ENCODE assay signal across 13 cellular contexts in genomic region chr1:160340866-160341265, GRCh38. TPM values are rescaled to one million over a fixed set of nuclear protein-coding genes. Genes with fewer than 3 reads are reported as not detected.
DNase-seq lines count a peak whose midpoint lies in the region; ATAC-seq, FAIRE-seq and TF ChIP-seq lines count a peak whose summit lies in the region.
"Had no signal": no experiment of that assay in that cellular context is flagged by ENCODE, and none has a peak within 500 bp of the region (broad histone marks: within the 10 kb centered on the region; RNA-seq: fewer than 3 reads in every experiment).

No MANE protein-coding gene starts in this region.

- H3K4me1 ChIP-seq in DOHH2 (ENCODE audit: control insufficient read depth, low read length) (peaks cover 30% of the 10 kb centered on the region), PC-3 (ENCODE audit: insufficient read depth, low read length) (peaks cover 21% of the 10 kb centered on the region), endothelial cell of umbilical vein (ENCODE audit: control insufficient read depth, extremely low read depth, insufficient read depth, low read length) (peaks cover 36% of the 10 kb centered on the region), neuron (ENCODE audit: insufficient read depth, low read length) (peaks cover 26% of the 10 kb centered on the region), neuronal stem cell (ENCODE audit: control insufficient read depth in 2 of 2, insufficient read depth in 1 of 2, low read depth in 1 of 2, low read length in 2 of 2) (peaks cover 4 to 7% of the 10 kb centered on the region in 2 donors)

- no peak overlapping the region for H2BK15ac ChIP-seq in neuronal stem cell (ENCODE audit: low read length)

- CTCF ChIA-PET in PC-3 (lab: Charles Lee) (no interaction called here), endothelial cell of umbilical vein (lab: Charles Lee) (interaction anchor here (1.4 kb wide), 1 partner anchor 31 kb away, joined by 3 read pairs; no protein-coding TSS in a partner anchor)

- FAIRE-seq in endothelial cell of umbilical vein (lab: Jason Lieb, UNC): no peak
- FAIRE-seq: G401.6 had no signal

- no peaks in the 10 kb centered on the region for H3K9me3 ChIP-seq in DOHH2 (ENCODE audit: control insufficient read depth, insufficient read depth, low read length)
- H3K9me3 ChIP-seq in PC-3 (ENCODE audit: low read length): no peaks in the 10 kb centered on the region
- no peaks in the 10 kb centered on the region for H3K9me3 ChIP-seq in endothelial cell of umbilical vein (replicated peaks; ENCODE audit: control insufficient read depth, insufficient read depth, low read length)
- no peaks in the 10 kb centered on the region for H3K9me3 ChIP-seq in neuron (ENCODE audit: low read length)
- no peaks in the 10 kb centered on the region for H3K9me3 ChIP-seq in neuronal stem cell (replicated peaks in 1 of 2; ENCODE audit: control insufficient read depth in 2 of 2, insufficient read depth in 1 of 2, low read depth in 1 of 2, low read length in 2 of 2)

- H3K9ac ChIP-seq in PC-3 (ENCODE audit: low read length) (no peak overlapping the region), endothelial cell of umbilical vein (replicated peaks; ENCODE audit: extremely low read depth, insufficient read depth, low read length) (no peak overlapping the region), neuronal stem cell (ENCODE audit: low read depth, low read length, poor library complexity) (no peak overlapping the region)

- TF ChIP-seq CTCF in DOHH2 (IDR thresholded peaks at IDR 0.05; ENCODE audit: low read depth, low read length, poor library complexity, severe bottlenecking): no peak
- no peak for TF ChIP-seq CTCF in PC-3 (conservative IDR thresholded peaks at IDR 0.05; ENCODE audit: low read depth, low read length)
- TF ChIP-seq CTCF in endothelial cell of umbilical vein (IDR thresholded peaks at IDR 0.05; ENCODE audit: extremely low read depth in 1 of 2, insufficient read depth in 1 of 2, low read depth in 1 of 2, low read length in 2 of 2): no peak

- no peak overlapping the region for H4K91ac ChIP-seq in neuronal stem cell (ENCODE audit: low read depth, low read length, poor library complexity)

- no peak overlapping the region for H3K27ac ChIP-seq in DOHH2 (ENCODE audit: low read depth, low read length)
- no peak overlapping the region for H3K27ac ChIP-seq in PC-3 (ENCODE audit: low read length)
- H3K27ac ChIP-seq in endothelial cell of umbilical vein (ENCODE audit: insufficient read depth, low read depth, low read length): no peak overlapping the region
- H3K27ac ChIP-seq in neuronal stem cell (replicated peaks; ENCODE audit: low read length): no peak overlapping the region
- H3K27ac ChIP-seq: cardiac muscle cell had no signal

- H3K9me2 ChIP-seq in DOHH2 (replicated peaks; ENCODE audit: control insufficient read depth, low read length) (no peaks in the 10 kb centered on the region), PC-3 (replicated peaks; ENCODE audit: low read length) (no peaks in the 10 kb centered on the region)

- no peak for TF ChIP-seq POLR2A in endothelial cell of umbilical vein (IDR thresholded peaks at IDR 0.05; ENCODE audit: low read depth, low read length)

- H4K20me1 ChIP-seq in DOHH2 (ENCODE audit: control insufficient read depth, insufficient read depth, low read depth, low read length): peaks cover 4% of the 10 kb centered on the region; the same call in 1 of the 2 replicates
- H4K20me1 ChIP-seq in PC-3 (ENCODE audit: low read length): peaks cover 23% of the 10 kb centered on the region
- peaks cover 3% of the 10 kb centered on the region for H4K20me1 ChIP-seq in endothelial cell of umbilical vein (replicated peaks; ENCODE audit: control insufficient read depth, extremely low read depth, insufficient read depth, low read length)

- no peak overlapping the region for H2BK120ac ChIP-seq in neuronal stem cell (ENCODE audit: low read depth, low read length)

- no peak overlapping the region for H2AFZ ChIP-seq in PC-3 (ENCODE audit: low read length)
- no peak overlapping the region for H2AFZ ChIP-seq in endothelial cell of umbilical vein (ENCODE audit: low read depth, low read length)
- H2AFZ ChIP-seq in neuron (ENCODE audit: low read depth, low read length): no peak overlapping the region
- no peak overlapping the region for H2AFZ ChIP-seq in neuronal stem cell (ENCODE audit: low read length)

- intact Hi-C loops in PC-3 (cut with micrococcal nuclease) (no loop called here), endothelial cell of umbilical vein (cut with micrococcal nuclease) (loop anchor here (5.0 kb wide), 2 partner anchors 34 to 134 kb away; partner anchors contain the start of gene PEA15)

- no peak overlapping the region for H3K14ac ChIP-seq in neuronal stem cell (ENCODE audit: low read length)

- no peaks in the 10 kb centered on the region for H3F3A ChIP-seq in DOHH2 (ENCODE audit: control insufficient read depth, insufficient read depth)
- H3F3A ChIP-seq in PC-3 (ENCODE audit: low read length, unreplicated experiment): no peaks in the 10 kb centered on the region

- no peak overlapping the region for H2BK12ac ChIP-seq in neuronal stem cell (ENCODE audit: low read length)

- H3K4me3 ChIP-seq in DOHH2 (ENCODE audit: low read length) (peak overlapping the region; percentile 88), PC-3 (ENCODE audit: low read length) (peak overlapping the region; percentile 86; the same call in 1 of the 2 replicates), endothelial cell of umbilical vein (replicated peaks in 1 of 3; ENCODE audit: insufficient read depth in 1 of 3, low read depth in 1 of 3, low read length in 3 of 3) (peak overlapping the region in 1 of 3 experiments; percentile 21), neuron (ENCODE audit: low read length) (peak overlapping the region; percentile 24), neuronal stem cell (ENCODE audit: low read length in 2 of 2) (no peak overlapping the region)

- H3K4ac ChIP-seq in neuronal stem cell (ENCODE audit: low read length): no peak overlapping the region

- POLR2A ChIA-PET in PC-3 (lab: Charles Lee; ENCODE audit: unreplicated experiment): no interaction called here
- POLR2A ChIA-PET in endothelial cell of umbilical vein (lab: Charles Lee): no interaction called here

- no peak overlapping the region for H4K8ac ChIP-seq in neuronal stem cell (ENCODE audit: low read depth, low read length)

- no peaks in the 10 kb centered on the region for H3K27me3 ChIP-seq in DOHH2 (ENCODE audit: control insufficient read depth, low read length)
- no peaks in the 10 kb centered on the region for H3K27me3 ChIP-seq in PC-3 (ENCODE audit: low read length)
- H3K27me3 ChIP-seq in endothelial cell of umbilical vein (ENCODE audit: control insufficient read depth in 2 of 2, insufficient read depth in 2 of 2, low read length in 2 of 2): no peaks in the 10 kb centered on the region
- no peaks in the 10 kb centered on the region for H3K27me3 ChIP-seq in neuron (ENCODE audit: insufficient read depth, low read length)
- no peaks in the 10 kb centered on the region for H3K27me3 ChIP-seq in neuronal stem cell (ENCODE audit: control insufficient read depth in 3 of 3, insufficient read depth in 3 of 3, low read depth in 1 of 3, low read length in 3 of 3)
- H3K27me3 ChIP-seq: cardiac muscle cell had no signal

- no peak overlapping the region for H2BK5ac ChIP-seq in neuronal stem cell (ENCODE audit: low read length)

- H3K23ac ChIP-seq in neuronal stem cell (ENCODE audit: low read depth, low read length, poor library complexity): no peak overlapping the region

- H2AK5ac ChIP-seq in neuronal stem cell (ENCODE audit: low read depth, low read length): no peak overlapping the region

- H3K4me2 ChIP-seq in DOHH2 (ENCODE audit: low read length) (peak overlapping the region; percentile 58), PC-3 (ENCODE audit: low read length) (peak overlapping the region; percentile 89), endothelial cell of umbilical vein (ENCODE audit: insufficient read depth, low read length) (peak overlapping the region; percentile 78), neuronal stem cell (ENCODE audit: insufficient read depth, low read length, poor library complexity, severe bottlenecking) (no peak overlapping the region)

- no peak overlapping the region for H3K18ac ChIP-seq in neuronal stem cell (ENCODE audit: low read length)

- ATAC-seq in PC-3: no peak

- dilution Hi-C loops in endothelial cell of umbilical vein (cut with MboI; ENCODE audit: extremely low pct_ligation_motif_present, low sequenced_read_pairs): no loop called here

- no peak for DNase-seq in PC-3
- DNase-seq in endothelial cell of umbilical vein (ENCODE audit: low read depth, low spot score): no peak
- no peak for DNase-seq in neuronal stem cell (ENCODE audit: low spot score)
- DNase-seq in SHP77 (lab: John Stamatoyannopoulos, UW): no peak
- DNase-seq in NK-92 (lab: John Stamatoyannopoulos, UW; ENCODE audit: unreplicated experiment): no peak
- DNase-seq: activated CD4-positive, alpha-beta T cell treated with anti-CD3 and anti-CD28 coated beads, Interleukin-2, amount 50 U/mL, for 1 hour; NCI-H2081; occipital lobe had no signal

- H3K36me3 ChIP-seq in DOHH2 (ENCODE audit: control insufficient read depth, low read length): peaks cover 80% of the 10 kb centered on the region
- H3K36me3 ChIP-seq in PC-3 (ENCODE audit: low read depth, low read length): peaks cover 38% of the 10 kb centered on the region
- peaks cover 6 to 16% of the 10 kb centered on the region in 2 experiments for H3K36me3 ChIP-seq in endothelial cell of umbilical vein (ENCODE audit: control insufficient read depth in 2 of 2, extremely low read depth in 1 of 2, insufficient read depth in 2 of 2, low read length in 2 of 2)
- peaks cover 42% of the 10 kb centered on the region for H3K36me3 ChIP-seq in neuron (ENCODE audit: insufficient read depth, low read length)
- H3K36me3 ChIP-seq in neuronal stem cell (replicated peaks in 1 of 2; ENCODE audit: control insufficient read depth in 2 of 2, insufficient read depth in 2 of 2, low read length in 2 of 2): peaks cover 9 to 68% of the 10 kb centered on the region in 2 donors

- no CpG with 5 or more reads among the region's 2 CpGs for WGBS in neuronal stem cell (ENCODE audit: extremely low coverage in 2 of 2, insufficient read length in 2 of 2, insufficient replicate concordance in 1 of 2), 2 donors

- peaks cover 5% of the 10 kb centered on the region for H3K79me1 ChIP-seq in neuronal stem cell (ENCODE audit: low read depth, low read length)

- no peaks in the 10 kb centered on the region for H3K9me1 ChIP-seq in endothelial cell of umbilical vein (replicated peaks; ENCODE audit: control insufficient read depth, extremely low read depth, insufficient read depth, low read length)

- BruUV-seq in PC-3 (replicated peaks; lab: Mats Ljungman, UMichigan) (no TSS peak), endothelial cell of umbilical vein (replicated peaks; lab: Mats Ljungman, UMichigan) (no TSS peak)

- H3K79me2 ChIP-seq in DOHH2 (ENCODE audit: control insufficient read depth, low read length) (peaks cover 80% of the 10 kb centered on the region), PC-3 (ENCODE audit: low read length) (peaks cover 80% of the 10 kb centered on the region), endothelial cell of umbilical vein (ENCODE audit: control insufficient read depth, insufficient read depth, low read length) (peaks cover 82% of the 10 kb centered on the region)

RNA-seq across cellular contexts. Expression of gene COPA, which starts 2.2 kb away (rescaled TPM):
- total RNA-seq in PC-3 (2014; rRNA removed) (141 and 142 TPM in 2 replicates), endothelial cell of umbilical vein (167 and 185 TPM in 2 replicates)
- polyA plus RNA-seq in endothelial cell of umbilical vein: 122 and 127 TPM in 2 replicates
- 140 and 144 TPM in 2 replicates for polyA plus RNA-seq in endothelial cell of umbilical vein (2011; cell fraction: cytosol; rRNA removed)
- 170 and 191 TPM in 2 replicates for polyA plus RNA-seq in endothelial cell of umbilical vein (2011; cell fraction: nucleus; rRNA removed)
- 136 and 164 TPM in 2 replicates for polyA plus RNA-seq in endothelial cell of umbilical vein (2012)
- polyA minus RNA-seq in endothelial cell of umbilical vein: 433 and 434 TPM in 2 replicates
- polyA minus RNA-seq in endothelial cell of umbilical vein (2011; cell fraction: cytosol; rRNA and poly(A)+ RNA removed): 188 TPM
- 167 and 271 TPM in 2 replicates for polyA minus RNA-seq in endothelial cell of umbilical vein (2011; cell fraction: nucleus; rRNA and poly(A)+ RNA removed)
- polyA plus RNA-seq in neuronal stem cell (2013, experiment 1 of 2): 58.9 TPM
- polyA plus RNA-seq in neuronal stem cell (2013, experiment 2 of 2): 60.0 TPM

RNA-seq across cellular contexts. Expression of gene NCSTN, which starts 2.3 kb away (rescaled TPM):
- total RNA-seq in PC-3 (2014; rRNA removed) (48.2 and 49.6 TPM in 2 replicates), endothelial cell of umbilical vein (92.5 and 95.4 TPM in 2 replicates)
- polyA plus RNA-seq in endothelial cell of umbilical vein: 199 and 254 TPM in 2 replicates
- 142 and 153 TPM in 2 replicates for polyA plus RNA-seq in endothelial cell of umbilical vein (2011; cell fraction: cytosol; rRNA removed)
- polyA plus RNA-seq in endothelial cell of umbilical vein (2011; cell fraction: nucleus; rRNA removed): 191 and 207 TPM in 2 replicates
- 84.8 and 104 TPM in 2 replicates for polyA plus RNA-seq in endothelial cell of umbilical vein (2012)
- polyA minus RNA-seq in endothelial cell of umbilical vein: 163 and 169 TPM in 2 replicates
- polyA minus RNA-seq in endothelial cell of umbilical vein (2011; cell fraction: cytosol; rRNA and poly(A)+ RNA removed): 63.1 TPM
- polyA minus RNA-seq in endothelial cell of umbilical vein (2011; cell fraction: nucleus; rRNA and poly(A)+ RNA removed): 66.6 and 104 TPM in 2 replicates
- polyA plus RNA-seq in neuronal stem cell (2013, experiment 1 of 2): 65.2 TPM
- polyA plus RNA-seq in neuronal stem cell (2013, experiment 2 of 2): 67.6 TPM

RNA-seq across cellular contexts. Expression of gene NHLH1, which starts 26.0 kb away (rescaled TPM):
- not detected in 2 replicates for total RNA-seq in PC-3 (2014; rRNA removed)
- total RNA-seq in endothelial cell of umbilical vein: 0.16 and 0.46 TPM in 2 replicates
- 0.46 and 0.60 TPM in 2 replicates for polyA plus RNA-seq in endothelial cell of umbilical vein
- 0.25 TPM in 2 replicates for polyA plus RNA-seq in endothelial cell of umbilical vein (2011; cell fraction: cytosol; rRNA removed)
- polyA plus RNA-seq in endothelial cell of umbilical vein (2011; cell fraction: nucleus; rRNA removed): 0.92 and 1.6 TPM in 2 replicates
- 0.08 and 0.15 TPM in 2 replicates for polyA plus RNA-seq in endothelial cell of umbilical vein (2012)
- polyA minus RNA-seq in endothelial cell of umbilical vein: 0.38 and 0.78 TPM in 2 replicates
- not detected for polyA minus RNA-seq in endothelial cell of umbilical vein (2011; cell fraction: cytosol; rRNA and poly(A)+ RNA removed)
- 0.48 and 0.77 TPM in 2 replicates for polyA minus RNA-seq in endothelial cell of umbilical vein (2011; cell fraction: nucleus; rRNA and poly(A)+ RNA removed)
- polyA plus RNA-seq in neuronal stem cell (2013, experiment 1 of 2): 1.0 TPM
- 1.3 TPM for polyA plus RNA-seq in neuronal stem cell (2013, experiment 2 of 2)
- total RNA-seq: RPMI7951 had no signal
- polyA plus RNA-seq: cardiac muscle cell had no signal

RNA-seq across cellular contexts. Expression of gene PEX19, which starts 55.9 kb away (rescaled TPM):
- 63.2 and 65.4 TPM in 2 replicates for total RNA-seq in PC-3 (2014; rRNA removed)
- total RNA-seq in endothelial cell of umbilical vein: 31.5 and 38.4 TPM in 2 replicates
- 22.8 and 24.4 TPM in 2 replicates for polyA plus RNA-seq in endothelial cell of umbilical vein
- 27.9 and 29.6 TPM in 2 replicates for polyA plus RNA-seq in endothelial cell of umbilical vein (2011; cell fraction: cytosol; rRNA removed)
- 27.6 and 29.2 TPM in 2 replicates for polyA plus RNA-seq in endothelial cell of umbilical vein (2011; cell fraction: nucleus; rRNA removed)
- polyA plus RNA-seq in endothelial cell of umbilical vein (2012): 22.4 and 30.5 TPM in 2 replicates
- polyA minus RNA-seq in endothelial cell of umbilical vein: 28.2 and 28.9 TPM in 2 replicates
- 20.5 TPM for polyA minus RNA-seq in endothelial cell of umbilical vein (2011; cell fraction: cytosol; rRNA and poly(A)+ RNA removed)
- polyA minus RNA-seq in endothelial cell of umbilical vein (2011; cell fraction: nucleus; rRNA and poly(A)+ RNA removed): 17.1 and 34.0 TPM in 2 replicates
- 49.3 TPM for polyA plus RNA-seq in neuronal stem cell (2013, experiment 1 of 2)
- polyA plus RNA-seq in neuronal stem cell (2013, experiment 2 of 2): 50.6 TPM

RNA-seq across cellular contexts. Expression of gene VANGL2, which starts 59.5 kb away (rescaled TPM):
- 0.06 and 0.44 TPM in 2 replicates for total RNA-seq in PC-3 (2014; rRNA removed)
- total RNA-seq in endothelial cell of umbilical vein: not detected in 2 replicates
- polyA plus RNA-seq in endothelial cell of umbilical vein: 0.01 TPM in 1 of 2 replicates, not detected in the other
- polyA plus RNA-seq in endothelial cell of umbilical vein (2011; cell fraction: cytosol; rRNA removed): not detected in 2 replicates
- not detected in 2 replicates for polyA plus RNA-seq in endothelial cell of umbilical vein (2011; cell fraction: nucleus; rRNA removed)
- polyA plus RNA-seq in endothelial cell of umbilical vein (2012): not detected in 2 replicates
- not detected in 2 replicates for polyA minus RNA-seq in endothelial cell of umbilical vein
- not detected for polyA minus RNA-seq in endothelial cell of umbilical vein (2011; cell fraction: cytosol; rRNA and poly(A)+ RNA removed)
- not detected in 2 replicates for polyA minus RNA-seq in endothelial cell of umbilical vein (2011; cell fraction: nucleus; rRNA and poly(A)+ RNA removed)
- polyA plus RNA-seq in neuronal stem cell (2013, experiment 1 of 2): 72.6 TPM
- polyA plus RNA-seq in neuronal stem cell (2013, experiment 2 of 2): 74.1 TPM

Comparison
In these comparisons a context has a peak if more than half of its experiments do, and no peak if none do; other contexts are left out.
1. H3K4me3 ChIP-seq: peak in DOHH2 (single experiment), PC-3 (single experiment) and neuron (single experiment); none in neuronal stem cell (0 of 2).